In the genomic region with DNA sequence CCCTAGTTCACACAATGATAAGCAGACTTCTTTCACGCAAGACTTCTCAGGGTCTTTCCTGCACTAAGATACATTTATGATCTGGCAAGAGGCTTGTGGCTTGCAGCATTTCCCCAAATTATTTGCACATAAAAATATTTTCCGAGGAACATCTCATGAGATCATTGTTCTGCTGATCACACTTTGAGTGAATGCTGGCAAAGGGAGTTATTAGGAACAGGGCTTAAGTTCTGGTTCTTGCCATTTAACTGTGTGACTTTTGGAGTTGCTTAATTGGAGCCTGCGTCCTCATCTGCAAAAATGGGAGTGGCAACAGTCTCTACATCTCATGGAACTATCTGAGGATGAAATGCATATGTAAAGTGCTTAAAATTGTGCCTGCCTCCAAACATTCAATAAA, we compare ENCODE assay signal across 15 cellular contexts. TPM values are rescaled to one million over a fixed set of nuclear protein-coding genes. Genes with fewer than 3 reads are reported as not detected.
DNase-seq lines count a peak whose midpoint lies in the region; ATAC-seq and TF ChIP-seq lines count a peak whose summit lies in the region.
"Had no signal": no experiment of that assay in that cellular context is flagged by ENCODE, and none has a peak within 500 bp of the region (broad histone marks: within the 10 kb centered on the region; RNA-seq: fewer than 3 reads in every experiment).

No MANE protein-coding gene starts in this region.

- H2BK12ac ChIP-seq in neuronal stem cell (ENCODE audit: low read length) = no peak overlapping the region

- no peak overlapping the region for H2BK120ac ChIP-seq in neuronal stem cell (ENCODE audit: low read depth, low read length)

- no peak overlapping the region for H4K8ac ChIP-seq in neuronal stem cell (ENCODE audit: low read depth, low read length)

- intact Hi-C loops in heart right ventricle (cut with DNase I) = loop anchor here in 1 of 10 donors (5.0 kb wide), 1 partner anchor 43 kb away; no protein-coding TSS in a partner anchor

- no peak for ATAC-seq in heart right ventricle
- no peak for ATAC-seq in HG02885 (IDR thresholded peaks at IDR 0.05; ENCODE audit: poor library complexity, unreplicated experiment)

- peaks cover 62% of the 10 kb centered on the region for H3K4me1 Mint-ChIP-seq in chondrocyte (ENCODE audit: low read depth)
- H3K4me1 Mint-ChIP-seq in T-helper 2 cell treated with Interferon-gamma antibody and Interleukin-4, amounts not matched to agents 5 μg/mL and 100 μg/mL, for 36 hours (ENCODE audit: low read depth) = peaks cover 14% of the 10 kb centered on the region

- DNase-seq in heart right ventricle (no peak), right atrium auricular region (ENCODE audit: low spot score) (no peak), chondrocyte (ENCODE audit: low spot score) (no peak), osteoblast (ENCODE audit: insufficient read length, low spot score, missing footprints) (no peak), GOT3 (lab: John Stamatoyannopoulos, UW) (no peak), neuronal stem cell (ENCODE audit: low spot score) (no peak)
- DNase-seq in T-helper 2 cell treated with Interferon-gamma antibody and Interleukin-4, amounts not matched to agents 5 μg/mL and 100 μg/mL, for 36 hours (ENCODE audit: low spot score) = no peak
- DNase-seq: activated CD4-positive, alpha-beta T cell treated with anti-CD3 and anti-CD28 coated beads for 4 hours; activated T-cell treated with anti-CD3 and anti-CD28 coated beads, Interleukin-2, amount 50 U/mL, for 1 hour; kidney; stimulated activated CD4-positive, alpha-beta T cell treated with anti-CD3 and anti-CD28 coated beads, Interleukin-4, amount 100 ng/mL, for 1 hour; stimulated activated naive B cell treated with anti-CD40 and anti-IgM and Interleukin-4, amounts not matched to agents 10 μg/mL and 1 μg/mL and 100 μg/mL, for 72 hours had no signal

- H3K27me3 Mint-ChIP-seq in chondrocyte (ENCODE audit: low read depth) = no peaks in the 10 kb centered on the region
- no peaks in the 10 kb centered on the region for H3K27me3 Mint-ChIP-seq in T-helper 2 cell treated with Interferon-gamma antibody and Interleukin-4, amounts not matched to agents 5 μg/mL and 100 μg/mL, for 36 hours (ENCODE audit: low read depth)
- H3K27me3 Mint-ChIP-seq: dendritic cell treated with granulocyte-macrophage colony-stimulating factor and Interleukin-4, amounts not matched to agents 40 ng/mL and 50 ng/mL, for 4 days; stimulated activated naive B cell treated with anti-CD40 and anti-IgM and Interleukin-4, amounts not matched to agents 10 μg/mL and 1 μg/mL and 100 μg/mL, for 72 hours had no signal

- no peak overlapping the region for H3K4me3 Mint-ChIP-seq in chondrocyte (ENCODE audit: unreplicated experiment)
- no peak overlapping the region for H3K4me3 Mint-ChIP-seq in T-helper 2 cell treated with Interferon-gamma antibody and Interleukin-4, amounts not matched to agents 5 μg/mL and 100 μg/mL, for 36 hours
- H3K4me3 Mint-ChIP-seq: dendritic cell treated with granulocyte-macrophage colony-stimulating factor and Interleukin-4, amounts not matched to agents 40 ng/mL and 50 ng/mL, for 4 days had no signal

- H2BK5ac ChIP-seq in neuronal stem cell (ENCODE audit: low read length) = no peak overlapping the region

- H3K18ac ChIP-seq in neuronal stem cell (ENCODE audit: low read length) = no peak overlapping the region

- H3K9me3 ChIP-seq in heart right ventricle (no peaks in the 10 kb centered on the region), right atrium auricular region (no peaks in the 10 kb centered on the region), osteoblast (ENCODE audit: low read depth, low read length) (no peaks in the 10 kb centered on the region), neuronal stem cell (replicated peaks in 1 of 2; ENCODE audit: control insufficient read depth in 2 of 2, insufficient read depth in 1 of 2, low read depth in 1 of 2, low read length in 2 of 2) (no peaks in the 10 kb centered on the region)

- H3K9me3 Mint-ChIP-seq in chondrocyte (ENCODE audit: low read depth) = no peaks in the 10 kb centered on the region
- no peaks in the 10 kb centered on the region for H3K9me3 Mint-ChIP-seq in T-helper 2 cell treated with Interferon-gamma antibody and Interleukin-4, amounts not matched to agents 5 μg/mL and 100 μg/mL, for 36 hours
- H3K9me3 Mint-ChIP-seq: dendritic cell treated with granulocyte-macrophage colony-stimulating factor and Interleukin-4, amounts not matched to agents 40 ng/mL and 50 ng/mL, for 4 days; stimulated activated naive B cell treated with anti-CD40 and anti-IgM and Interleukin-4, amounts not matched to agents 10 μg/mL and 1 μg/mL and 100 μg/mL, for 72 hours; T-helper 1 cell treated with Interleukin-12 subunit alpha and Interleukin-12 subunit beta and Interleukin-4 antibody, amounts not matched to agents 30 μg/mL and 1 μg/mL, for 36 hours had no signal

- H2AK5ac ChIP-seq in neuronal stem cell (ENCODE audit: low read depth, low read length) = no peak overlapping the region

- H3K4me2 ChIP-seq in osteoblast (ENCODE audit: insufficient read depth, low read length) (no peak overlapping the region), neuronal stem cell (ENCODE audit: insufficient read depth, low read length, poor library complexity, severe bottlenecking) (no peak overlapping the region)

- H3K4me3 ChIP-seq in heart right ventricle = no peak overlapping the region
- no peak overlapping the region for H3K4me3 ChIP-seq in right atrium auricular region
- H3K4me3 ChIP-seq in osteoblast (ENCODE audit: insufficient read depth, low read length) = no peak overlapping the region
- H3K4me3 ChIP-seq in neuronal stem cell (ENCODE audit: low read length in 2 of 2) = no peak overlapping the region

- H2AFZ ChIP-seq in osteoblast (ENCODE audit: low read length) (no peak overlapping the region), neuronal stem cell (ENCODE audit: low read length) (no peak overlapping the region)

- H4K20me1 ChIP-seq in osteoblast (ENCODE audit: insufficient read depth, low read length) = peaks cover 19% of the 10 kb centered on the region

- H4K91ac ChIP-seq in neuronal stem cell (ENCODE audit: low read depth, low read length, poor library complexity) = no peak overlapping the region

- H3K36me3 Mint-ChIP-seq in chondrocyte (ENCODE audit: low read depth) = no peaks in the 10 kb centered on the region
- no peaks in the 10 kb centered on the region for H3K36me3 Mint-ChIP-seq in T-helper 2 cell treated with Interferon-gamma antibody and Interleukin-4, amounts not matched to agents 5 μg/mL and 100 μg/mL, for 36 hours (ENCODE audit: low read depth)

- H3K27ac ChIP-seq in heart right ventricle (peak overlapping the region in 9 of 10 donors; percentile 49 to 84 (median 73)), right atrium auricular region (peak overlapping the region in 1 of 2 donors; percentile 67), osteoblast (ENCODE audit: low read depth, low read length) (peak overlapping the region; percentile 81), neuronal stem cell (replicated peaks; ENCODE audit: low read length) (no peak overlapping the region)

- H3K79me2 ChIP-seq in osteoblast (ENCODE audit: insufficient read depth, low read length) = peaks cover 87% of the 10 kb centered on the region

- H3K23ac ChIP-seq in neuronal stem cell (ENCODE audit: low read depth, low read length, poor library complexity) = no peak overlapping the region

- H3K4me1 ChIP-seq in heart right ventricle = peaks cover 15 to 61% (median 52%) of the 10 kb centered on the region in 9 donors
- peaks cover 0 to 47% of the 10 kb centered on the region in 2 donors for H3K4me1 ChIP-seq in right atrium auricular region
- H3K4me1 ChIP-seq in osteoblast (ENCODE audit: insufficient read depth, low read length) = peaks cover 36% of the 10 kb centered on the region
- H3K4me1 ChIP-seq in neuronal stem cell (ENCODE audit: control insufficient read depth in 2 of 2, insufficient read depth in 1 of 2, low read depth in 1 of 2, low read length in 2 of 2) = peaks cover 10 to 16% of the 10 kb centered on the region in 2 donors

- H3K4ac ChIP-seq in neuronal stem cell (ENCODE audit: low read length) = no peak overlapping the region

- no peaks in the 10 kb centered on the region for H3K36me3 ChIP-seq in heart right ventricle
- H3K36me3 ChIP-seq in right atrium auricular region = no peaks in the 10 kb centered on the region
- peaks cover 19% of the 10 kb centered on the region for H3K36me3 ChIP-seq in osteoblast (ENCODE audit: insufficient read depth, low read length)
- H3K36me3 ChIP-seq in neuronal stem cell (replicated peaks in 1 of 2; ENCODE audit: control insufficient read depth in 2 of 2, insufficient read depth in 2 of 2, low read length in 2 of 2) = no peaks in the 10 kb centered on the region

- H3K9ac ChIP-seq in neuronal stem cell (ENCODE audit: low read depth, low read length, poor library complexity) = no peak overlapping the region

- TF ChIP-seq CTCF in heart right ventricle (IDR thresholded peaks at IDR 0.05) = no peak
- TF ChIP-seq CTCF in right atrium auricular region (IDR thresholded peaks at IDR 0.05) = no peak
- TF ChIP-seq CTCF in chondrocyte (IDR thresholded peaks at IDR 0.05) = no peak
- no peak for TF ChIP-seq CTCF in osteoblast (IDR thresholded peaks at IDR 0.05; ENCODE audit: extremely low read depth, low read depth, low read length)

- 55 to 65% methylated on average over 3 of the region's 3 CpGs for WGBS in heart right ventricle, 2 donors
- no CpG with 5 or more reads among the region's 3 CpGs for WGBS in neuronal stem cell (ENCODE audit: extremely low coverage in 2 of 2, insufficient read length in 2 of 2, insufficient replicate concordance in 1 of 2), 2 donors

- no peak overlapping the region for H2BK15ac ChIP-seq in neuronal stem cell (ENCODE audit: low read length)

- H3K27me3 ChIP-seq in heart right ventricle (no peaks in the 10 kb centered on the region), right atrium auricular region (no peaks in the 10 kb centered on the region), osteoblast (ENCODE audit: insufficient read depth, low read length) (no peaks in the 10 kb centered on the region), neuronal stem cell (ENCODE audit: control insufficient read depth in 3 of 3, insufficient read depth in 3 of 3, low read depth in 1 of 3, low read length in 3 of 3) (no peaks in the 10 kb centered on the region)

- no peaks in the 10 kb centered on the region for H3K79me1 ChIP-seq in neuronal stem cell (ENCODE audit: low read depth, low read length)

- no peak overlapping the region for H3K14ac ChIP-seq in neuronal stem cell (ENCODE audit: low read length)

- H3K27ac Mint-ChIP-seq in chondrocyte (ENCODE audit: unreplicated experiment) = peak overlapping the region; percentile 99
- H3K27ac Mint-ChIP-seq in T-helper 2 cell treated with Interferon-gamma antibody and Interleukin-4, amounts not matched to agents 5 μg/mL and 100 μg/mL, for 36 hours = no peak overlapping the region

RNA-seq across cellular contexts. Expression of a gene that starts 50.2 kb away (rescaled TPM):
- 100 to 1,000 TPM in 4 of 10 donors, 10 to 100 TPM in 6; 26.2 to 148 (median 72.7) TPM for total RNA-seq in heart right ventricle
- 10 to 100 TPM; 40.6 to 41.4 TPM for polyA plus RNA-seq in heart right ventricle
- 10 to 100 TPM; 25.3 to 26.6 TPM for total RNA-seq in right atrium auricular region
- total RNA-seq in chondrocyte = 49.1 to 92.3 TPM (median 89.4 TPM) in 3 replicates
- total RNA-seq in osteoblast = 48.0 and 48.9 TPM in 2 replicates
- 58.6 TPM for polyA plus RNA-seq in neuronal stem cell (2013, experiment 1 of 2)
- polyA plus RNA-seq in neuronal stem cell (2013, experiment 2 of 2) = 59.0 TPM
